ENCODE assay signal across 12 cellular contexts in the genomic region with DNA sequence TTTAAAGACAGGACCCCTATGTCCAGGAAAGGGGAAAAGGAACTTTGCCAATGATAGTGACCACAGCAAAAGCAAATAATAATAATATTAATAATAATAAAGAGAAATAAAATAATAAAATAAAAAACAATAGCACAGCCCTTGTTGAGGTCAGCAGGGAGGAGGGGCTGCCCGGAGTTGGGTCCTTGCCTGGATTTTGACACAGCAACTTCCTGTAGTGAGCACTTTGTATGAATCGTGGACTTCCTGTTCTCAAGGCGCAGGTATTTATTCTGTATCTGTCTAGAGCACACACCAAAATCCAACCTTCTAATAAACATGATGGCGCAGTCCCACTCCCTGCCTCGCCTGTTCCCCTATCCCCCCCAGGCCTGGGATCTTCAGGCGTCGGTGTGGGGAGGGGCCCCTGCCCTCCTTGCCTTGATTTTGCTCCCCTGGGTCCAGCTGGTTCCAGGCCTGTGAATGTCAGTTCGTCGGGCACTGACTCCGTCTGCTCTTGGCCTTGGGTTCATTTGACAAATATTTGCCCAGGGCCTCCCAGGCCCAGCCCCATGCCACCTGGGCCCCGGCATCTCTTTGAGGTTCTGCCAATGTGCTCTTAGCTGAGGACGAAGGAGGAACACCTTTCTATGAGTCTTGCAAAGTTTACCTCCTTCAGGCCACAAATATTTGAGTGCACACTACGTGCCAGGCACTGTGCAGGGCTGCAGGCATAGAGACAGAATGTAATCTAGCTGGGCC. TPM values are rescaled to one million over a fixed set of nuclear protein-coding genes. Genes with fewer than 3 reads are reported as not detected.
DNase-seq lines count a peak whose midpoint lies in the region; ATAC-seq and TF ChIP-seq lines count a peak whose summit lies in the region.
"Had no signal": no experiment of that assay in that cellular context is flagged by ENCODE, and none has a peak within 500 bp of the region (broad histone marks: within the 10 kb centered on the region; RNA-seq: fewer than 3 reads in every experiment).

No MANE protein-coding gene starts in this region.

- no peak overlapping the region for H3K27ac Mint-ChIP-seq in Caco-2 (ENCODE audit: unreplicated experiment)

- no peak overlapping the region for H3K18ac ChIP-seq in IMR-90 (ENCODE audit: low read depth, low read length)

- no peak overlapping the region for H2BK20ac ChIP-seq in IMR-90 (ENCODE audit: low read depth, low read length)

- no peak overlapping the region for H3K4ac ChIP-seq in IMR-90 (ENCODE audit: low read depth, low read length)

- H3K27me3 ChIP-seq in AG04450 (ENCODE audit: control insufficient read depth, insufficient read depth, low read length) (no peaks in the 10 kb centered on the region), IMR-90 (ENCODE audit: control insufficient read depth, insufficient read depth, low read length) (no peaks in the 10 kb centered on the region), mucosa of stomach (ENCODE audit: control insufficient read depth, insufficient read depth, low read length) (no peaks in the 10 kb centered on the region), Caco-2 (replicated peaks; ENCODE audit: control insufficient read depth, insufficient read depth, low read length) (no peaks in the 10 kb centered on the region)

- H2BK5ac ChIP-seq in IMR-90 (ENCODE audit: low read depth, low read length, poor library complexity, severe bottlenecking): no peak overlapping the region

- intact Hi-C loops in IMR-90 (cut with micrococcal nuclease): no loop called here
- intact Hi-C loops in Caco-2 (cut with micrococcal nuclease; ENCODE audit: unreplicated experiment): no loop called here

- in situ Hi-C loops in IMR-90 (cut with MboI; ENCODE audit: low sequenced_read_pairs): no loop called here

- H3K9me3 ChIP-seq in AG04450 (ENCODE audit: control insufficient read depth, insufficient read depth, low read length): no peaks in the 10 kb centered on the region; the same call in 1 of the 2 replicates
- H3K9me3 ChIP-seq in IMR-90 (ENCODE audit: control insufficient read depth, insufficient read depth, low read length): no peaks in the 10 kb centered on the region
- H3K9me3 ChIP-seq in mucosa of stomach (ENCODE audit: control insufficient read depth, low read length): no peaks in the 10 kb centered on the region
- H3K9me3 ChIP-seq in Caco-2: no peaks in the 10 kb centered on the region

- H3K27ac ChIP-seq in AG04450 (ENCODE audit: low read depth, low read length) (peak overlapping the region; percentile 39), IMR-90 (ENCODE audit: insufficient read depth, low read length) (no peak overlapping the region)

- H3K4me3 ChIP-seq in AG04450 (ENCODE audit: low read depth, low read length) (no peak overlapping the region), IMR-90 (ENCODE audit: insufficient read depth, low read depth, low read length) (no peak overlapping the region), mucosa of stomach (ENCODE audit: low read length) (no peak overlapping the region), Caco-2 (ENCODE audit: low read depth, low read length) (no peak overlapping the region)

- no peak overlapping the region for H3K23ac ChIP-seq in IMR-90 (ENCODE audit: low read depth, low read length)

- H3K36me3 ChIP-seq in IMR-90 (ENCODE audit: control insufficient read depth, insufficient read depth, low read length) (peaks cover 54% of the 10 kb centered on the region), mucosa of stomach (ENCODE audit: control insufficient read depth, insufficient read depth, low read length) (peaks cover 14% of the 10 kb centered on the region), Caco-2 (ENCODE audit: control insufficient read depth, insufficient read depth, low read length) (peaks cover 5% of the 10 kb centered on the region)

- H2AFZ ChIP-seq in IMR-90 (replicated peaks; ENCODE audit: low read length, poor library complexity): no peak overlapping the region

- no peak overlapping the region for H4K8ac ChIP-seq in IMR-90 (ENCODE audit: low read depth in 2 of 2, low read length in 2 of 2)

- no peak overlapping the region for H2AK9ac ChIP-seq in IMR-90 (replicated peaks; ENCODE audit: low read depth, low read length, poor library complexity)

- dilution Hi-C loops in IMR-90 (cut with HindIII; ENCODE audit: low sequenced_read_pairs, unreplicated experiment): no loop called here

- no peak for TF ChIP-seq POLR2A in IMR-90 (IDR thresholded peaks at IDR 0.05; ENCODE audit: low read depth, low read length)

- peaks cover 17% of the 10 kb centered on the region for H3K36me3 Mint-ChIP-seq in Caco-2 (ENCODE audit: insufficient read depth, unreplicated experiment)

- H3K4me1 ChIP-seq in IMR-90 (ENCODE audit: control insufficient read depth, insufficient read depth, low read length): peaks cover 16% of the 10 kb centered on the region
- H3K4me1 ChIP-seq in mucosa of stomach (ENCODE audit: control insufficient read depth, insufficient read depth, low read length): peaks cover 65% of the 10 kb centered on the region
- no peaks in the 10 kb centered on the region for H3K4me1 ChIP-seq in Caco-2

- H2BK15ac ChIP-seq in IMR-90 (ENCODE audit: low read depth, low read length): no peak overlapping the region

- H3K14ac ChIP-seq in IMR-90 (replicated peaks; ENCODE audit: low read depth, low read length): no peak overlapping the region

- H3K4me3 Mint-ChIP-seq in Caco-2 (ENCODE audit: unreplicated experiment): no peak overlapping the region
- H3K4me3 Mint-ChIP-seq: activated B cell treated with CpG ODN at 0.5 μM for 24 hours had no signal

- H2AK5ac ChIP-seq in IMR-90 (ENCODE audit: low read depth, low read length): no peak overlapping the region

- no peak overlapping the region for H3K56ac ChIP-seq in IMR-90 (ENCODE audit: extremely low read depth, insufficient read depth, low read length)

- H3K4me1 Mint-ChIP-seq in Caco-2 (ENCODE audit: low read depth, unreplicated experiment): no peaks in the 10 kb centered on the region

- no peak overlapping the region for H3K4me2 ChIP-seq in IMR-90 (ENCODE audit: low read depth, low read length)

- no peak for TF ChIP-seq CTCF in AG04450 (IDR thresholded peaks at IDR 0.05; ENCODE audit: low read depth, low read length)
- TF ChIP-seq CTCF in IMR-90 (conservative IDR thresholded peaks at IDR 0.05; ENCODE audit: low read depth, low read length): no peak
- TF ChIP-seq CTCF in Caco-2 (IDR thresholded peaks at IDR 0.05; ENCODE audit: insufficient read depth in 1 of 2, low read depth in 1 of 2, low read length in 1 of 2, severe bottlenecking in 1 of 2, unreplicated experiment in 1 of 2): no peak

- H2BK120ac ChIP-seq in IMR-90 (ENCODE audit: low read depth, low read length): no peak overlapping the region

- H4K20me1 ChIP-seq in IMR-90 (ENCODE audit: insufficient read depth, low read length): peaks cover 70% of the 10 kb centered on the region

- no peak overlapping the region for H4K5ac ChIP-seq in IMR-90 (ENCODE audit: low read depth, low read length)

- POLR2A ChIA-PET in AG04450 (lab: Yijun Ruan, JAX): interaction anchor here (0.9 kb wide), 1 partner anchor 18 kb away, joined by 4 read pairs; no protein-coding TSS in a partner anchor
- POLR2A ChIA-PET in IMR-90 (lab: Charles Lee; ENCODE audit: unreplicated experiment): no interaction called here
- POLR2A ChIA-PET in Caco-2 (lab: Charles Lee): no interaction called here

- no peak overlapping the region for H4K91ac ChIP-seq in IMR-90 (ENCODE audit: insufficient read depth, low read depth, low read length)

- H3K27me3 Mint-ChIP-seq in Caco-2 (ENCODE audit: insufficient read depth, unreplicated experiment): no peaks in the 10 kb centered on the region
- H3K27me3 Mint-ChIP-seq: activated B cell treated with CpG ODN at 0.5 μM for 24 hours had no signal

- H3K9me1 ChIP-seq in IMR-90 (ENCODE audit: insufficient read depth, low read length): peaks cover 27% of the 10 kb centered on the region

- BruUV-seq in IMR-90 (replicated peaks; lab: Mats Ljungman, UMichigan): no TSS peak
- no TSS peak for BruUV-seq in Caco-2 (replicated peaks; lab: Mats Ljungman, UMichigan)

- peaks cover 10 to 73% of the 10 kb centered on the region in 2 experiments for H3K79me1 ChIP-seq in IMR-90 (ENCODE audit: low read depth in 1 of 2, low read length in 2 of 2)

- DNase-seq in AG04450 (ENCODE audit: low read depth, low spot score): no peak
- peak; percentile 51 for DNase-seq in IMR-90
- peak; percentile 84 for DNase-seq in dermis blood vessel endothelial cell
- no peak for DNase-seq in Caco-2
- DNase-seq in hippocampal formation (lab: John Stamatoyannopoulos, UW): no peak
- DNase-seq in effector CD8-positive, alpha-beta T cell (lab: John Stamatoyannopoulos, UW): no peak
- DNase-seq: activated B cell treated with CpG ODN at 0.5 μM for 24 hours, cortex of kidney, midbrain, NCI-H446 had no signal

- no peak for ATAC-seq in IMR-90 (ENCODE audit: low read depth)
- ATAC-seq in HG03354 (IDR thresholded peaks at IDR 0.05; ENCODE audit: poor library complexity, severe bottlenecking, unreplicated experiment): no peak

- WGBS in IMR-90 (ENCODE audit: extremely low coverage in 2 of 2, insufficient read length in 1 of 2), 2 experiments: 33% methylated on average over 3 of the region's 13 CpGs; no CpG with 5 or more reads in 1 of the 2 experiments

- H3K9ac ChIP-seq in IMR-90 (ENCODE audit: low read depth, low read length) (no peak overlapping the region), mucosa of stomach (ENCODE audit: low read length) (peak overlapping the region; percentile 54)

- no peaks in the 10 kb centered on the region for H3K9me3 Mint-ChIP-seq in Caco-2 (ENCODE audit: unreplicated experiment)
- H3K9me3 Mint-ChIP-seq: activated B cell treated with CpG ODN at 0.5 μM for 24 hours had no signal

- CTCF ChIA-PET in AG04450 (lab: Charles Lee): no interaction called here
- CTCF ChIA-PET in IMR-90 (lab: Yijun Ruan, JAX): no interaction called here
- CTCF ChIA-PET in Caco-2 (lab: Charles Lee): no interaction called here

- no peak for TF ChIP-seq RAD21 in IMR-90 (IDR thresholded peaks at IDR 0.05; ENCODE audit: low read length)

RNA-seq across cellular contexts. Expression of a gene that starts 13.9 kb away (rescaled TPM):
- 66.8 and 80.9 TPM in 2 replicates for polyA plus RNA-seq in AG04450 (2011; rRNA removed)
- 52.9 and 60.1 TPM in 2 replicates for polyA minus RNA-seq in AG04450 (2011; rRNA and poly(A)+ RNA removed)
- 25.5 and 30.0 TPM in 2 replicates for total RNA-seq in IMR-90 (2012; rRNA removed)
- polyA plus RNA-seq in IMR-90 (2012; rRNA removed): 124 and 126 TPM in 2 replicates
- polyA plus RNA-seq in IMR-90 (2012; cell fraction: cytosol; rRNA removed): 102 and 174 TPM in 2 replicates
- polyA plus RNA-seq in IMR-90 (2012; cell fraction: nucleus; rRNA removed; ENCODE audit: low replicate concordance): 82.9 and 135 TPM in 2 replicates
- total RNA-seq in dermis blood vessel endothelial cell: 65.7 and 124 TPM in 2 replicates
- total RNA-seq in Caco-2 (2022): 40.9 and 44.4 TPM in 2 replicates

RNA-seq across cellular contexts. Expression of a gene that starts 56.0 kb away (rescaled TPM):
- 16.5 and 19.2 TPM in 2 replicates for polyA plus RNA-seq in AG04450 (2011; rRNA removed)
- polyA minus RNA-seq in AG04450 (2011; rRNA and poly(A)+ RNA removed): 4.9 and 6.3 TPM in 2 replicates
- total RNA-seq in IMR-90 (2012; rRNA removed): 5.0 and 11.7 TPM in 2 replicates
- polyA plus RNA-seq in IMR-90 (2012; rRNA removed): 12.9 and 14.3 TPM in 2 replicates
- 3.5 and 7.4 TPM in 2 replicates for polyA plus RNA-seq in IMR-90 (2012; cell fraction: cytosol; rRNA removed)
- polyA plus RNA-seq in IMR-90 (2012; cell fraction: nucleus; rRNA removed; ENCODE audit: low replicate concordance): 1.1 and 4.1 TPM in 2 replicates
- total RNA-seq in dermis blood vessel endothelial cell: 3.6 and 4.6 TPM in 2 replicates
- total RNA-seq in Caco-2 (2022): 7.8 and 8.0 TPM in 2 replicates

RNA-seq across cellular contexts. Expression of a gene that starts 56.3 kb away (rescaled TPM):
- polyA plus RNA-seq in AG04450 (2011; rRNA removed) (6.5 and 7.2 TPM in 2 replicates), IMR-90 (2012; rRNA removed) (6.9 TPM in 2 replicates)
- polyA minus RNA-seq in AG04450 (2011; rRNA and poly(A)+ RNA removed): 11.3 and 13.1 TPM in 2 replicates
- total RNA-seq in IMR-90 (2012; rRNA removed) (4.2 and 11.7 TPM in 2 replicates), dermis blood vessel endothelial cell (7.1 and 13.7 TPM in 2 replicates), Caco-2 (2022) (34.8 and 40.0 TPM in 2 replicates)
- polyA plus RNA-seq in IMR-90 (2012; cell fraction: cytosol; rRNA removed): 4.3 and 7.5 TPM in 2 replicates
- 11.8 and 18.9 TPM in 2 replicates for polyA plus RNA-seq in IMR-90 (2012; cell fraction: nucleus; rRNA removed; ENCODE audit: low replicate concordance)

Comparison
In these comparisons a context has a peak if more than half of its experiments do, and no peak if none do; other contexts are left out.
1. DNase-seq: peak in IMR-90 (single experiment) and dermis blood vessel endothelial cell (single experiment); none in AG04450 (single experiment), Caco-2 (0 of 2), hippocampal formation (0 of 2) and effector CD8-positive, alpha-beta T cell (single experiment).